In the genomic region with DNA sequence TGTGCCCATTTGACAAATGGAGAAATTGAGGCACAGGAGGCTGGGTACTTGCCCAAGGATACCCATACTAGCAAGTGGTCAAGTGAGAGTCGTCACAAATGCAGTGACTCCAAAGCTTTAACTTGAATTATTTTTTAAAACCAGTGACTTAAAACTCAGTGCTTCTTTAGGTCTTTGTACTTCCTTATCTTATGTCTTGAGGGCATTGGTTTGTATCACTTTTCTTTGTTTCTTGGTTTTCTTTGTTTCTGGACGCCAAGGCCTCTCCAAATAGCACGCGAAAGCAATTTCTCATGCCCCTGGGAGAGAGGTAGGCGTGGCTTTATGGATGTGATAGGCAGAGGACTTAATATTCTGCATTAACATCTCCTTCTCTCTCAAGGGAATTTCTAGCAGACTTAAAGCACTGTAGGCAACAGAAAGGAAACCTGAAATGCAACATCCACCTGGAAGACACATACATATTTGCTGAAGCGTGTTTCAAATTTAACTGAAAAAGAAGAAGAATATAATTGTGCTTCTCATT, we compare ENCODE assay signal across 30 cellular contexts. TPM values are rescaled to one million over a fixed set of nuclear protein-coding genes. Genes with fewer than 3 reads are reported as not detected.
A peak's percentile ranks its signal among the peaks of the same experiment; 100 is the strongest.
DNase-seq lines count a peak whose midpoint lies in the region; ATAC-seq, FAIRE-seq and TF ChIP-seq lines count a peak whose summit lies in the region.
"Had no signal": no experiment of that assay in that cellular context is flagged by ENCODE, and none has a peak within 500 bp of the region (broad histone marks: within the 10 kb centered on the region; RNA-seq: fewer than 3 reads in every experiment).

No MANE protein-coding gene starts in this region.

- peak overlapping the region; percentile 56 for H3K27ac ChIP-seq in GM12878 (ENCODE audit: control insufficient read depth, insufficient read depth)
- peak overlapping the region in 1 of 4 donors; percentile 82 for H3K27ac ChIP-seq in Peyer's patch
- H3K27ac ChIP-seq: colonic mucosa, pancreas, right atrium auricular region, RWPE1, testis, vagina had no signal

- no TSS peak for BruUV-seq in GM12878 (replicated peaks; lab: Mats Ljungman, UMichigan)

- intact Hi-C loops in GM12878 (cut with micrococcal nuclease; ENCODE audit: unreplicated experiment), result loop anchor here (1.0 kb wide), 1 partner anchor 13 kb away; no protein-coding TSS in a partner anchor

- peak overlapping the region; percentile 69 for H2AFZ ChIP-seq in GM12878 (ENCODE audit: control insufficient read depth, low read depth, low read length)

- no peak for TF ChIP-seq POLR2A in GM12878 (IDR thresholded peaks at IDR 0.05; ENCODE audit: low read depth, low read length)
- no peak for TF ChIP-seq POLR2A in Peyer's patch (IDR thresholded peaks at IDR 0.05)

- TF ChIP-seq RAD21 in GM12878 (IDR thresholded peaks at IDR 0.05; ENCODE audit: insufficient read depth, low read depth, low read length), result no peak

- peaks cover 1% of the 10 kb centered on the region; the same call in 1 of the 2 replicates for H3K79me2 ChIP-seq in GM12878 (ENCODE audit: control insufficient read depth, insufficient read depth, low read length)

- H3K4me2 ChIP-seq in GM12878 (ENCODE audit: control insufficient read depth, insufficient read depth), result peak overlapping the region; percentile 88

- 6% methylated on average over 6 of the region's 6 CpGs for WGBS in GM12878 (ENCODE audit: insufficient coverage, insufficient replicate concordance, low lambda C conversion rate, missing lambda C conversion rate)

- in situ Hi-C loops in GM12878 (cut with MboI), result no loop called here

- H3K4me1 Mint-ChIP-seq in stimulated activated memory B cell treated with anti-CD40 and anti-IgM and Interleukin-4, amounts not matched to agents 10 μg/mL and 1 μg/mL and 100 μg/mL, for 72 hours, result peaks cover 72% of the 10 kb centered on the region

- peak overlapping the region; percentile 85 for H3K27ac Mint-ChIP-seq in stimulated activated memory B cell treated with anti-CD40 and anti-IgM and Interleukin-4, amounts not matched to agents 10 μg/mL and 1 μg/mL and 100 μg/mL, for 72 hours
- H3K27ac Mint-ChIP-seq: activated T-cell treated with anti-CD3 and anti-CD28 coated beads, Interleukin-2, amount 50 U/mL, for 72 hours; CD8-positive, alpha-beta T cell; effector memory CD8-positive, alpha-beta T cell; HFFc6; T-helper 17 cell had no signal

- no peak for FAIRE-seq in GM12878 (lab: Jason Lieb, UNC)
- FAIRE-seq: bronchial epithelial cell, frontal cortex, pancreas had no signal

- no peak overlapping the region for H3K4me3 ChIP-seq in GM12878
- H3K4me3 ChIP-seq in Peyer's patch, result no peak overlapping the region
- H3K4me3 ChIP-seq: colonic mucosa, MG63, pancreas, right atrium auricular region, testis, vagina had no signal

- no peaks in the 10 kb centered on the region for H3K9me3 Mint-ChIP-seq in stimulated activated memory B cell treated with anti-CD40 and anti-IgM and Interleukin-4, amounts not matched to agents 10 μg/mL and 1 μg/mL and 100 μg/mL, for 72 hours
- H3K9me3 Mint-ChIP-seq: activated T-cell treated with anti-CD3 and anti-CD28 coated beads, Interleukin-2, amount 50 U/mL, for 72 hours; CD8-positive, alpha-beta T cell; effector memory CD8-positive, alpha-beta T cell; HFFc6; nephron had no signal

- H4K20me1 ChIP-seq in GM12878 (ENCODE audit: control insufficient read depth, insufficient read depth), result no peaks in the 10 kb centered on the region

- TF ChIP-seq CTCF in GM10248 (IDR thresholded peaks at IDR 0.05; ENCODE audit: control extremely low read depth, extremely low read depth, low read depth, missing control alignments) (no peak), GM12878 (IDR thresholded peaks at IDR 0.05 in 2 of 3, conservative IDR thresholded peaks at IDR 0.05 in 1 of 3; ENCODE audit: control insufficient read depth in 2 of 3, extremely low read depth in 1 of 3, insufficient read depth in 1 of 3, low read depth in 3 of 3, low read length in 3 of 3) (no peak), Peyer's patch (IDR thresholded peaks at IDR 0.05) (no peak)

- POLR2A ChIA-PET in GM10248 (lab: Yijun Ruan, JAX), result interaction anchor here (1.0 to 1.1 kb wide), 2 partner anchors 13 to 21 kb away, joined by 3 to 5 read pairs; a partner anchor contains a TSS
- POLR2A ChIA-PET in GM12878 (lab: Charles Lee), result interaction anchor here (0.6 to 5.6 kb wide), 16 partner anchors 13 to 300 kb away, joined by 3 to 57 read pairs (median 4); a partner anchor contains a TSS

- peak; percentile 21 for ATAC-seq in GM21447 (IDR thresholded peaks at IDR 0.05; ENCODE audit: unreplicated experiment)
- ATAC-seq in GM12878, result peak; percentile 38
- ATAC-seq in stimulated activated memory B cell treated with anti-CD40 and anti-IgM and Interleukin-4, amounts not matched to agents 10 μg/mL and 1 μg/mL and 100 μg/mL, for 72 hours, result no peak
- ATAC-seq: activated T-cell treated with anti-CD3 and anti-CD28 coated beads, Interleukin-2, amount 50 U/mL, for 72 hours; CD8-positive, alpha-beta T cell; effector memory CD8-positive, alpha-beta T cell; pancreas; T-helper 17 cell had no signal

- H3K36me3 ChIP-seq in GM12878 (ENCODE audit: control insufficient read depth in 2 of 2, insufficient read depth in 2 of 2, low read length in 1 of 2) (no peaks in the 10 kb centered on the region), Peyer's patch (no peaks in the 10 kb centered on the region)
- H3K36me3 ChIP-seq: colonic mucosa, MG63, pancreas, right atrium auricular region, vagina had no signal

- no peaks in the 10 kb centered on the region; the same call in 2 of the 3 replicates for H3K9me3 ChIP-seq in GM12878 (replicated peaks; ENCODE audit: control insufficient read depth, insufficient read depth, low read length)
- no peaks in the 10 kb centered on the region for H3K9me3 ChIP-seq in Peyer's patch
- H3K9me3 ChIP-seq: colonic mucosa, MG63, pancreas, right atrium auricular region, testis, vagina had no signal

- no peaks in the 10 kb centered on the region for H3K36me3 Mint-ChIP-seq in stimulated activated memory B cell treated with anti-CD40 and anti-IgM and Interleukin-4, amounts not matched to agents 10 μg/mL and 1 μg/mL and 100 μg/mL, for 72 hours
- H3K36me3 Mint-ChIP-seq: CD8-positive, alpha-beta T cell had no signal

- peak in 1 of 2 experiments; percentile 3; a peak in 1 of 4 replicates for TF ChIP-seq EP300 in GM12878 (IDR thresholded peaks at IDR 0.05; ENCODE audit: borderline replicate concordance in 1 of 2, control insufficient read depth in 1 of 2, low read depth in 2 of 2, low read length in 2 of 2)

- H3K27me3 Mint-ChIP-seq in stimulated activated memory B cell treated with anti-CD40 and anti-IgM and Interleukin-4, amounts not matched to agents 10 μg/mL and 1 μg/mL and 100 μg/mL, for 72 hours, result no peaks in the 10 kb centered on the region
- H3K27me3 Mint-ChIP-seq: T-helper 17 cell had no signal

- peak; percentile 31 for DNase-seq in GM10248 (ENCODE audit: extremely low spot score)
- peak; percentile 78 for DNase-seq in GM12878 (ENCODE audit: low read depth, low spot score)
- DNase-seq in ureter (ENCODE audit: low spot score), result no peak
- DNase-seq in Peyer's patch, result no peak
- no peak for DNase-seq in RKO (ENCODE audit: low spot score)
- DNase-seq: activated CD4-positive, alpha-beta T cell treated with anti-CD3 and anti-CD28 coated beads for 4 hours; activated naive CD4-positive, alpha-beta T cell treated with Interleukin-2 at 50 U/mL for 16 hours; activated T-cell treated with anti-CD3 and anti-CD28 coated beads, Interleukin-2, amount 50 U/mL, for 72 hours; CD8-positive, alpha-beta T cell; colonic mucosa; effector memory CD8-positive, alpha-beta T cell; HFFc6; MG63; NCI-H1694; NCI-H2171 treated with DMSO at 0.1 percent for 48 hours; pancreas; stimulated activated CD4-positive, alpha-beta T cell treated with anti-CD3 and anti-CD28 coated beads, Interleukin-4, amount 100 ng/mL, for 1 hour; stimulated activated naive CD4-positive, alpha-beta T cell treated with Interleukin-2 at 50 U/mL for 16 hours; T-helper 17 cell; testis had no signal

- no peak overlapping the region for H3K9ac ChIP-seq in GM12878 (ENCODE audit: control insufficient read depth, insufficient read depth, low read length)

- H3K4me3 Mint-ChIP-seq in stimulated activated memory B cell treated with anti-CD40 and anti-IgM and Interleukin-4, amounts not matched to agents 10 μg/mL and 1 μg/mL and 100 μg/mL, for 72 hours, result peak overlapping the region; percentile 61
- H3K4me3 Mint-ChIP-seq: activated T-cell treated with anti-CD3 and anti-CD28 coated beads, Interleukin-2, amount 50 U/mL, for 72 hours; CD8-positive, alpha-beta T cell; effector memory CD8-positive, alpha-beta T cell; HFFc6; nephron; T-helper 17 cell had no signal

- H3K27me3 ChIP-seq in GM12878 (replicated peaks in 1 of 2; ENCODE audit: control insufficient read depth in 2 of 2, insufficient read depth in 2 of 2, low read length in 1 of 2) (no peaks in the 10 kb centered on the region), Peyer's patch (no peaks in the 10 kb centered on the region)
- H3K27me3 ChIP-seq: colonic mucosa, MG63, pancreas, right atrium auricular region, testis, vagina had no signal

- peaks cover 43% of the 10 kb centered on the region for H3K4me1 ChIP-seq in GM12878 (ENCODE audit: control insufficient read depth, insufficient read depth, low read length)
- H3K4me1 ChIP-seq in Peyer's patch, result peaks cover 0 to 15% (median 5%) of the 10 kb centered on the region in 4 donors
- H3K4me1 ChIP-seq: colonic mucosa, pancreas, testis had no signal

- RAD21 ChIA-PET in GM12878 (lab: Charles Lee; ENCODE audit: unreplicated experiment), result interaction anchor here (0.6 to 7.4 kb wide), 19 partner anchors 12 to 311 kb away, joined by 3 to 89 read pairs (median 4); a partner anchor contains a TSS

- CTCF ChIA-PET in GM10248 (lab: Yijun Ruan, JAX), result interaction anchor here (0.9 to 5.6 kb wide), 9 partner anchors 10 to 126 kb away, joined by 3 to 34 read pairs (median 4); a partner anchor contains a TSS
- CTCF ChIA-PET in GM12878 (lab: Yijun Ruan, JAX), result interaction anchor here (0.6 to 6.5 kb wide), 16 partner anchors 11 to 896 kb away, joined by 3 to 61 read pairs (median 4); no protein-coding TSS in a partner anchor

- SMC1A ChIA-PET in GM12878 (lab: Charles Lee; ENCODE audit: uncharacterized antibody, unreplicated experiment), result interaction anchor here (0.8 to 9.1 kb wide), 25 partner anchors 9 to 301 kb away, joined by 3 to 155 read pairs (median 6); a partner anchor contains a TSS

RNA-seq across cellular contexts. Expression of a gene that starts 20.6 kb away (rescaled TPM):
- total RNA-seq in GM12878 (2013; cell fraction: nucleolus; rRNA removed), result 0.78 TPM in 1 of 2 replicates, not detected in the other
- 0.06 and 0.11 TPM in 2 replicates for total RNA-seq in GM12878 (2014; rRNA removed)
- not detected in 2 replicates for total RNA-seq in GM12878 (2014; rRNA removed; fragmentation: Illumina TruSeq; extraction: Trizol)
- total RNA-seq in GM12878 (2021), result not detected in 2 replicates
- polyA plus RNA-seq in GM12878 (2011; ENCODE audit: low read depth), result 1.0 TPM
- 0.22 and 0.32 TPM in 2 replicates for polyA plus RNA-seq in GM12878 (2011; rRNA removed)
- polyA plus RNA-seq in GM12878 (2011; cell fraction: cytosol; rRNA removed), result not detected in 2 replicates
- polyA plus RNA-seq in GM12878 (2011; cell fraction: nucleus; rRNA removed), result 0.13 TPM in 1 of 2 replicates, not detected in the other
- polyA plus RNA-seq in GM12878 (2012), result 0.13 and 0.34 TPM in 2 replicates
- 0.29 TPM in 1 of 2 replicates, not detected in the other for polyA plus RNA-seq in GM12878 (2014; fragmentation: Illumina TruSeq; extraction: Trizol)
- polyA plus RNA-seq in GM12878 (2014; fragmentation: Nextera tagmentation; extraction: Ambion mirVana), result under 1 TPM; 0.03 to 0.11 TPM
- polyA plus RNA-seq in GM12878 (2014; rRNA removed), result 1.1 TPM in 1 of 2 replicates, not detected in the other
- under 1 TPM; 0.17 to 0.21 TPM for polyA plus RNA-seq in GM12878 (2016; fragmentation: Nextera tagmentation; extraction: Ambion mirVana)
- polyA minus RNA-seq in GM12878 (2011; rRNA and poly(A)+ RNA removed), result not detected in 2 replicates
- polyA minus RNA-seq in GM12878 (2011; cell fraction: cytosol; rRNA and poly(A)+ RNA removed), result not detected in 2 replicates
- polyA minus RNA-seq in GM12878 (2011; cell fraction: nucleus; rRNA and poly(A)+ RNA removed), result not detected in 2 replicates
- total RNA-seq in ureter, result not detected
- total RNA-seq in Peyer's patch, result not detected
- total RNA-seq: activated T-cell treated with anti-CD3 and anti-CD28 coated beads, Interleukin-2, amount 50 U/mL, for 72 hours; bronchial epithelial cell; CD8-positive, alpha-beta T cell; colonic mucosa; frontal cortex; G401; liver; pancreas; T-helper 17 cell; vagina had no signal

RNA-seq across cellular contexts. Expression of a gene that starts 22.8 kb away (rescaled TPM):
- total RNA-seq in GM12878 (2013; cell fraction: nucleolus; rRNA removed), result 204 and 210 TPM in 2 replicates
- total RNA-seq in GM12878 (2014; rRNA removed) (550 and 625 TPM in 2 replicates), GM12878 (2014; rRNA removed; fragmentation: Illumina TruSeq; extraction: Trizol) (1,176 and 1,210 TPM in 2 replicates), GM12878 (2021) (573 and 591 TPM in 2 replicates), ureter (273 TPM), Peyer's patch (100 to 1,000 TPM in 3 of 4 donors, 10 to 100 TPM in 1; 93.5 to 280 (median 154) TPM)
- 338 TPM for polyA plus RNA-seq in GM12878 (2011; ENCODE audit: low read depth)
- polyA plus RNA-seq in GM12878 (2011; rRNA removed) (365 and 533 TPM in 2 replicates), GM12878 (2014; fragmentation: Illumina TruSeq; extraction: Trizol) (1,581 and 1,586 TPM in 2 replicates), GM12878 (2014; fragmentation: Nextera tagmentation; extraction: Ambion mirVana) (1,000 to 10,000 TPM; 2,416 to 2,529 TPM), GM12878 (2014; rRNA removed) (709 and 796 TPM in 2 replicates), GM12878 (2016; fragmentation: Nextera tagmentation; extraction: Ambion mirVana) (1,000 to 10,000 TPM; 1,596 to 1,698 TPM)
- polyA plus RNA-seq in GM12878 (2011; cell fraction: cytosol; rRNA removed), result 127 and 129 TPM in 2 replicates
- polyA plus RNA-seq in GM12878 (2011; cell fraction: nucleus; rRNA removed), result 131 and 184 TPM in 2 replicates
- polyA plus RNA-seq in GM12878 (2012), result 334 and 381 TPM in 2 replicates
- polyA minus RNA-seq in GM12878 (2011; rRNA and poly(A)+ RNA removed), result 59.0 and 68.5 TPM in 2 replicates
- 74.6 and 120 TPM in 2 replicates for polyA minus RNA-seq in GM12878 (2011; cell fraction: cytosol; rRNA and poly(A)+ RNA removed)
- polyA minus RNA-seq in GM12878 (2011; cell fraction: nucleus; rRNA and poly(A)+ RNA removed), result 47.6 and 68.8 TPM in 2 replicates

Comparison
In these comparisons a context has a peak if more than half of its experiments do, and no peak if none do; other contexts are left out.
1. DNase-seq: peak in GM10248 (single experiment) and GM12878 (single experiment); none in ureter (single experiment), Peyer's patch (0 of 3) and RKO (single experiment).